25 cellular contexts compared by ENCODE assay signal in the genomic region with DNA sequence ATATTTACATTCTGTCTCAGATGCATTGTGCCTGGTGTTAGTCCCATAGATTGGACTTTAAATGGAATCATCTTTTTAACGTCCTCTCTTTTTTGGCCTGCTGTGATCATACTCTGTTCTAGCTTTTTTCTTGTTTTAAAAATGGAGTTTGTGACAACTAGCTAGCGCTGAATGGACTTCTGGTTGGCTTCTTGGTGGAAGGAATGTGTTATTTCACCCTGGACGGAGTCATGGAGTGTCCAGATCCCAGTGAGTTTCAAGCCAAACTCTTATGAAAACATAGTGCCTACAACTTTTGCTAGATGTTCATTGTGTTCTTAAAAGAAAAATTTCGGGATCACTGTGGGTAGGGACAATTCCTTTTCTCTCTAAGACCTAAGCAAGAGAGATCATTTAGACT.
DNase-seq lines count a peak whose midpoint lies in the region; ATAC-seq and TF ChIP-seq lines count a peak whose summit lies in the region.
"Had no signal": no experiment of that assay in that cellular context is flagged by ENCODE, and none has a peak within 500 bp of the region (broad histone marks: within the 10 kb centered on the region; RNA-seq: fewer than 3 reads in every experiment).

No MANE protein-coding gene starts in this region.

- peaks cover 72% of the 10 kb centered on the region for H3K79me2 ChIP-seq in Karpas-422 (ENCODE audit: low read length)
- peaks cover 28% of the 10 kb centered on the region for H3K79me2 ChIP-seq in osteoblast (ENCODE audit: insufficient read depth, low read length)

- no peaks in the 10 kb centered on the region for H3K9me2 ChIP-seq in Karpas-422 (replicated peaks; ENCODE audit: insufficient read depth, low read length)

- H3K27me3 ChIP-seq in Karpas-422 (ENCODE audit: low read length) (no peaks in the 10 kb centered on the region), osteoblast (ENCODE audit: insufficient read depth, low read length) (no peaks in the 10 kb centered on the region)
- H3K27me3 ChIP-seq: body of pancreas, thyroid gland had no signal

- peak; percentile 34 for TF ChIP-seq CTCF in AG10803 (conservative IDR thresholded peaks at IDR 0.05; ENCODE audit: low read length)
- peak; percentile 29 for TF ChIP-seq CTCF in epithelial cell of proximal tubule (conservative IDR thresholded peaks at IDR 0.05; ENCODE audit: low read depth, low read length)
- peak; percentile 21 for TF ChIP-seq CTCF in osteoblast (IDR thresholded peaks at IDR 0.05; ENCODE audit: extremely low read depth, low read depth, low read length)

- H3K4me3 ChIP-seq in AG10803 (ENCODE audit: low read length) (no peak overlapping the region), Karpas-422 (ENCODE audit: low read length) (peak overlapping the region; percentile 10; the same call in 1 of the 2 replicates), epithelial cell of proximal tubule (ENCODE audit: low read depth, low read length) (no peak overlapping the region), osteoblast (ENCODE audit: insufficient read depth, low read length) (no peak overlapping the region)
- H3K4me3 ChIP-seq: body of pancreas, K562, thyroid gland had no signal

- H3K4me1 ChIP-seq in Karpas-422 (ENCODE audit: low read length) (peaks cover 61% of the 10 kb centered on the region), osteoblast (ENCODE audit: insufficient read depth, low read length) (no peaks in the 10 kb centered on the region)
- H3K4me1 ChIP-seq: Caco-2 had no signal

- no peaks in the 10 kb centered on the region for H3K9me3 ChIP-seq in Karpas-422 (ENCODE audit: low read length)
- H3K9me3 ChIP-seq in osteoblast (ENCODE audit: low read depth, low read length), result no peaks in the 10 kb centered on the region
- H3K9me3 ChIP-seq: body of pancreas, Caco-2, thyroid gland had no signal

- H4K20me1 ChIP-seq in Karpas-422 (ENCODE audit: insufficient read depth, low read depth, low read length), result peaks cover 10% of the 10 kb centered on the region
- H4K20me1 ChIP-seq in osteoblast (ENCODE audit: insufficient read depth, low read length), result peaks cover 10% of the 10 kb centered on the region

- H3K4me2 ChIP-seq in Karpas-422 (ENCODE audit: low read depth, low read length, poor library complexity, severe bottlenecking) (peak overlapping the region; percentile 76), osteoblast (ENCODE audit: insufficient read depth, low read length) (no peak overlapping the region)

- H2AFZ ChIP-seq in Karpas-422 (ENCODE audit: low read length) (no peak overlapping the region), osteoblast (ENCODE audit: low read length) (no peak overlapping the region)

- DNase-seq in AG10803 (ENCODE audit: low read depth) (no peak), Karpas-422 (no peak), epithelial cell of proximal tubule (ENCODE audit: low read depth) (no peak), osteoblast (ENCODE audit: insufficient read length, low spot score, missing footprints) (no peak), OCI-M1 (lab: John Stamatoyannopoulos, UW) (no peak), NCI-H82 (lab: John Stamatoyannopoulos, UW) (no peak)
- DNase-seq: activated B cell treated with CpG ODN at 0.5 μM for 24 hours; activated naive CD4-positive, alpha-beta T cell treated with anti-CD3 and anti-CD28 coated beads, Interleukin-2, amount 50 U/mL, for 16 hours; activated T-cell treated with anti-CD3 and anti-CD28 coated beads, Interleukin-2, amount 50 U/mL, for 48 hours; body of pancreas; dermis blood vessel endothelial cell; islet precursor cell; MV-4-11; naive thymus-derived CD8-positive, alpha-beta T cell; NCI-H1930; NCI-H510A treated with DMSO at 0.1 percent for 48 hours; SHP77 treated with DMSO at 0.1 percent for 48 hours; T-helper 17 cell; thyroid gland had no signal

- H3K36me3 ChIP-seq in Karpas-422 (ENCODE audit: insufficient read depth, low read length) (no peaks in the 10 kb centered on the region), osteoblast (ENCODE audit: insufficient read depth, low read length) (no peaks in the 10 kb centered on the region)
- H3K36me3 ChIP-seq: thyroid gland had no signal

- no peak overlapping the region for H3K9ac ChIP-seq in Karpas-422 (ENCODE audit: low read length)

- H3K27ac ChIP-seq in Karpas-422 (ENCODE audit: low read length) (no peak overlapping the region), osteoblast (ENCODE audit: low read depth, low read length) (no peak overlapping the region)
- H3K27ac ChIP-seq: body of pancreas, thyroid gland had no signal

- no peak for ATAC-seq in GM19463 (IDR thresholded peaks at IDR 0.05; ENCODE audit: unreplicated experiment)
- ATAC-seq in GM21447 (IDR thresholded peaks at IDR 0.05; ENCODE audit: unreplicated experiment), result no peak
- ATAC-seq: body of pancreas; esophagus mucosa; K562; naive thymus-derived CD8-positive, alpha-beta T cell; stimulated activated effector memory CD8-positive, alpha-beta T cell treated with anti-CD3 and anti-CD28 coated beads, Interleukin-12 subunit alpha, Interleukin-12 subunit beta, amount 100 ng/mL, for 72 hours; T-helper 17 cell had no signal
